ENCODE assay signal across 1 cellular context in the genomic region with DNA sequence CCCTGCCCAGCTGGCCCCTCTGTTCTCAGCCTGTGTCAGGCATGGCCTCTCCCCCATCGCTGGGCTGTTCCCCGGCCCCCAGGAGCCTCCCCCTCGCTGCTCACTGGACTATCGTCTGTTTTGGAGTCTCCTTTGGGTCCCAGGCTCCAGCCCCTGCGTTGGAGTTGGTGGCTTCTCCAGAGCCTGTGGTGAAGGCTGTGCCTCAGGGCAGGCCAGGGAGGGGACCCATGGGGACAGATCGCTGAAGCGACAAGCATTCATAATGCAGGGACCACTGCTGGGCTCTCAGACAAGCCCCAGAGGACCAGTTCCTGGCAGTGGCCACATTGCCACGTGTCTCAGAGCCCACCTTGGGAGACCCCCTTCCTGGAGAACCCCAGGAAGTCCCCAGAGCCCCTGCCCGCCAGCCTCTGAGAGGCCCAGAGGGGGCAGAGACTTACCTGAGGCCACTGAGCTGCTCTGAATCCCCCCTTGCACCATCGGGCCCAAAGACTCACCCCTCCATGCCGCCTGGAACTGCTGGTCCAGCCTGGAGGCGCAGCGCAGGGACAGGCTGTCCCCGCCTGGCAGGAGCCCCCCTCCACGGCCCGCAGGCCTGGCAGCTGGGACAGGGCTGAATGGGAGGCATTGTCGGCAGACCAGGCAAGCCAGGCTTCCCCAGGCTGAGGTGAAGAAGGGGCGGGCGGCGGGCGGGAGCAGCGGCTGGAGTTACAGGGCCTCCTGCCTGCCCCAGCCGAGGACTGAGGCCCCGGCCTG.
TF ChIP-seq lines count a peak whose summit lies in the region.

A gene with protein sequence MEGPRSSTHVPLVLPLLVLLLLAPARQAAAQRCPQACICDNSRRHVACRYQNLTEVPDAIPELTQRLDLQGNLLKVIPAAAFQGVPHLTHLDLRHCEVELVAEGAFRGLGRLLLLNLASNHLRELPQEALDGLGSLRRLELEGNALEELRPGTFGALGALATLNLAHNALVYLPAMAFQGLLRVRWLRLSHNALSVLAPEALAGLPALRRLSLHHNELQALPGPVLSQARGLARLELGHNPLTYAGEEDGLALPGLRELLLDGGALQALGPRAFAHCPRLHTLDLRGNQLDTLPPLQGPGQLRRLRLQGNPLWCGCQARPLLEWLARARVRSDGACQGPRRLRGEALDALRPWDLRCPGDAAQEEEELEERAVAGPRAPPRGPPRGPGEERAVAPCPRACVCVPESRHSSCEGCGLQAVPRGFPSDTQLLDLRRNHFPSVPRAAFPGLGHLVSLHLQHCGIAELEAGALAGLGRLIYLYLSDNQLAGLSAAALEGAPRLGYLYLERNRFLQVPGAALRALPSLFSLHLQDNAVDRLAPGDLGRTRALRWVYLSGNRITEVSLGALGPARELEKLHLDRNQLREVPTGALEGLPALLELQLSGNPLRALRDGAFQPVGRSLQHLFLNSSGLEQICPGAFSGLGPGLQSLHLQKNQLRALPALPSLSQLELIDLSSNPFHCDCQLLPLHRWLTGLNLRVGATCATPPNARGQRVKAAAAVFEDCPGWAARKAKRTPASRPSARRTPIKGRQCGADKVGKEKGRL (minus strand): TSS at position 555 of the 756 bp plus-strand sequence. CDS start 50 bp downstream, at position 505.

TF ChIP-seq in GM23338, 12 proteins besides CTCF, POLR2A, EP300 and RAD21 (continued from another document):
- TF ChIP-seq, protein P1, sequence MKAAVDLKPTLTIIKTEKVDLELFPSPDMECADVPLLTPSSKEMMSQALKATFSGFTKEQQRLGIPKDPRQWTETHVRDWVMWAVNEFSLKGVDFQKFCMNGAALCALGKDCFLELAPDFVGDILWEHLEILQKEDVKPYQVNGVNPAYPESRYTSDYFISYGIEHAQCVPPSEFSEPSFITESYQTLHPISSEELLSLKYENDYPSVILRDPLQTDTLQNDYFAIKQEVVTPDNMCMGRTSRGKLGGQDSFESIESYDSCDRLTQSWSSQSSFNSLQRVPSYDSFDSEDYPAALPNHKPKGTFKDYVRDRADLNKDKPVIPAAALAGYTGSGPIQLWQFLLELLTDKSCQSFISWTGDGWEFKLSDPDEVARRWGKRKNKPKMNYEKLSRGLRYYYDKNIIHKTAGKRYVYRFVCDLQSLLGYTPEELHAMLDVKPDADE (IDR thresholded peaks at IDR 0.05), result no peak
- TF ChIP-seq, protein P2, sequence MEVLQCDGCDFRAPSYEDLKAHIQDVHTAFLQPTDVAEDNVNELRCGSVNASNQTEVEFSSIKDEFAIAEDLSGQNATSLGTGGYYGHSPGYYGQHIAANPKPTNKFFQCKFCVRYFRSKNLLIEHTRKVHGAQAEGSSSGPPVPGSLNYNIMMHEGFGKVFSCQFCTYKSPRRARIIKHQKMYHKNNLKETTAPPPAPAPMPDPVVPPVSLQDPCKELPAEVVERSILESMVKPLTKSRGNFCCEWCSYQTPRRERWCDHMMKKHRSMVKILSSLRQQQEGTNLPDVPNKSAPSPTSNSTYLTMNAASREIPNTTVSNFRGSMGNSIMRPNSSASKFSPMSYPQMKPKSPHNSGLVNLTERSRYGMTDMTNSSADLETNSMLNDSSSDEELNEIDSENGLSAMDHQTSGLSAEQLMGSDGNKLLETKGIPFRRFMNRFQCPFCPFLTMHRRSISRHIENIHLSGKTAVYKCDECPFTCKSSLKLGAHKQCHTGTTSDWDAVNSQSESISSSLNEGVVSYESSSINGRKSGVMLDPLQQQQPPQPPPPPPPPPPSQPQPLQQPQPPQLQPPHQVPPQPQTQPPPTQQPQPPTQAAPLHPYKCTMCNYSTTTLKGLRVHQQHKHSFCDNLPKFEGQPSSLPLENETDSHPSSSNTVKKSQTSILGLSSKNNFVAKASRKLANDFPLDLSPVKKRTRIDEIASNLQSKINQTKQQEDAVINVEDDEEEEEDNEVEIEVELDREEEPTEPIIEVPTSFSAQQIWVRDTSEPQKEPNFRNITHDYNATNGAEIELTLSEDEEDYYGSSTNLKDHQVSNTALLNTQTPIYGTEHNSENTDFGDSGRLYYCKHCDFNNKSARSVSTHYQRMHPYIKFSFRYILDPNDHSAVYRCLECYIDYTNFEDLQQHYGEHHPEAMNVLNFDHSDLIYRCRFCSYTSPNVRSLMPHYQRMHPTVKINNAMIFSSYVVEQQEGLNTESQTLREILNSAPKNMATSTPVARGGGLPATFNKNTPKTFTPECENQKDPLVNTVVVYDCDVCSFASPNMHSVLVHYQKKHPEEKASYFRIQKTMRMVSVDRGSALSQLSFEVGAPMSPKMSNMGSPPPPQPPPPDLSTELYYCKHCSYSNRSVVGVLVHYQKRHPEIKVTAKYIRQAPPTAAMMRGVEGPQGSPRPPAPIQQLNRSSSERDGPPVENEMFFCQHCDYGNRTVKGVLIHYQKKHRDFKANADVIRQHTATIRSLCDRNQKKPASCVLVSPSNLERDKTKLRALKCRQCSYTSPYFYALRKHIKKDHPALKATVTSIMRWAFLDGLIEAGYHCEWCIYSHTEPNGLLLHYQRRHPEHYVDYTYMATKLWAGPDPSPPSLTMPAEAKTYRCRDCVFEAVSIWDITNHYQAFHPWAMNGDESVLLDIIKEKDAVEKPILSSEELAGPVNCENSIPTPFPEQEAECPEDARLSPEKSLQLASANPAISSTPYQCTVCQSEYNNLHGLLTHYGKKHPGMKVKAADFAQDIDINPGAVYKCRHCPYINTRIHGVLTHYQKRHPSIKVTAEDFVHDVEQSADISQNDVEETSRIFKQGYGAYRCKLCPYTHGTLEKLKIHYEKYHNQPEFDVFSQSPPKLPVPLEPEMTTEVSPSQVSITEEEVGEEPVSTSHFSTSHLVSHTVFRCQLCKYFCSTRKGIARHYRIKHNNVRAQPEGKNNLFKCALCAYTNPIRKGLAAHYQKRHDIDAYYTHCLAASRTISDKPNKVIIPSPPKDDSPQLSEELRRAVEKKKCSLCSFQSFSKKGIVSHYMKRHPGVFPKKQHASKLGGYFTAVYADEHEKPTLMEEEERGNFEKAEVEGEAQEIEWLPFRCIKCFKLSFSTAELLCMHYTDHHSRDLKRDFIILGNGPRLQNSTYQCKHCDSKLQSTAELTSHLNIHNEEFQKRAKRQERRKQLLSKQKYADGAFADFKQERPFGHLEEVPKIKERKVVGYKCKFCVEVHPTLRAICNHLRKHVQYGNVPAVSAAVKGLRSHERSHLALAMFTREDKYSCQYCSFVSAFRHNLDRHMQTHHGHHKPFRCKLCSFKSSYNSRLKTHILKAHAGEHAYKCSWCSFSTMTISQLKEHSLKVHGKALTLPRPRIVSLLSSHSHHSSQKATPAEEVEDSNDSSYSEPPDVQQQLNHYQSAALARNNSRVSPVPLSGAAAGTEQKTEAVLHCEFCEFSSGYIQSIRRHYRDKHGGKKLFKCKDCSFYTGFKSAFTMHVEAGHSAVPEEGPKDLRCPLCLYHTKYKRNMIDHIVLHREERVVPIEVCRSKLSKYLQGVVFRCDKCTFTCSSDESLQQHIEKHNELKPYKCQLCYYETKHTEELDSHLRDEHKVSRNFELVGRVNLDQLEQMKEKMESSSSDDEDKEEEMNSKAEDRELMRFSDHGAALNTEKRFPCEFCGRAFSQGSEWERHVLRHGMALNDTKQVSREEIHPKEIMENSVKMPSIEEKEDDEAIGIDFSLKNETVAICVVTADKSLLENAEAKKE (CRISPR knock-in tag; IDR thresholded peaks at IDR 0.05), result no peak
- TF ChIP-seq EZH2 (IDR thresholded peaks at IDR 0.05; ENCODE audit: low read depth, unreplicated experiment), result no peak
